In the genomic region with DNA sequence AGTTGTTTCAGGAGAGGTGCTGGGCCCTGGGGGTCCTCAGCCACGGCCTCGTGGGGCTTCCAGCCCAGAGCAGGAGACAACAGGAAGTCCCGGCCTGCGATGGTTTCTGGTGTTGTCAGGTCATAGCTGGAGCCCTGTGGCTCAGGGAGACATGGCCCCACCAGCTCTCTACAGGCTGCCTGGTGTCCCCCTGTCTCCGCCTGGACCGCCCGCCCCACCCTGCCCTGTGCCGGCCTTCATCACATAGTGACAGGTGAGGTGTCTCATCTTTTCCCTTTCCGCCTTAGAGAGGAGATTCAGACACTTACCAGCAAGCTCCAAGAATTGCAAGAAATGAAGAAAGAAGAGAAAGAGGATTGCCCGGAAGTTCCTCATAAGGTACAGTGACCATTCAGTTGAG, we compare ENCODE assay signal across 18 cellular contexts. TPM values are rescaled to one million over a fixed set of nuclear protein-coding genes. Genes with fewer than 3 reads are reported as not detected.
DNase-seq lines count a peak whose midpoint lies in the region; ATAC-seq lines count a peak whose summit lies in the region.
"Had no signal": no experiment of that assay in that cellular context is flagged by ENCODE, and none has a peak within 500 bp of the region (broad histone marks: within the 10 kb centered on the region; RNA-seq: fewer than 3 reads in every experiment).

No MANE protein-coding gene starts in this region.

- CTCF ChIA-PET in activated CD4-positive, alpha-beta T cell treated with anti-CD3 and anti-CD28 coated beads, Interleukin-2, amount 10 ng/mL, durations not matched to agents 7 days and 5 days (lab: Charles Lee), result interaction anchor here (1.1 to 1.4 kb wide), 2 partner anchors 9 kb away, joined by 3 read pairs; no protein-coding TSS in a partner anchor

- H3K36me3 Mint-ChIP-seq in activated CD4-positive, alpha-beta T cell treated with anti-CD3 and anti-CD28 coated beads, Interleukin-2, amount 10 ng/mL, durations not matched to agents 7 days and 5 days (ENCODE audit: low read depth), result no peaks in the 10 kb centered on the region
- H3K36me3 Mint-ChIP-seq in CD4-positive, CD25-positive, alpha-beta regulatory T cell, result peaks cover 17% of the 10 kb centered on the region

- no peak overlapping the region for H3K23ac ChIP-seq in neuronal stem cell (ENCODE audit: low read depth, low read length, poor library complexity)

- peak overlapping the region; percentile 37 for H3K9ac ChIP-seq in neuronal stem cell (ENCODE audit: low read depth, low read length, poor library complexity)

- no peak overlapping the region for H4K91ac ChIP-seq in neuronal stem cell (ENCODE audit: low read depth, low read length, poor library complexity)

- no peak overlapping the region for H3K27ac ChIP-seq in CD4-positive, CD25-positive, alpha-beta regulatory T cell (ENCODE audit: insufficient read depth, low read length, poor library complexity, severe bottlenecking)
- no peak overlapping the region for H3K27ac ChIP-seq in neuronal stem cell (replicated peaks; ENCODE audit: low read length)
- H3K27ac ChIP-seq: 22Rv1, A549, C4-2B had no signal

- no peak for ATAC-seq in CD4-positive, CD25-positive, alpha-beta regulatory T cell (ENCODE audit: low read depth in 2 of 2)
- no peak for ATAC-seq in GM19023 (IDR thresholded peaks at IDR 0.05; ENCODE audit: unreplicated experiment)
- ATAC-seq: A549; CD8-positive, alpha-beta T cell had no signal

- H3K79me1 ChIP-seq in neuronal stem cell (ENCODE audit: low read depth, low read length), result no peaks in the 10 kb centered on the region

- H3K18ac ChIP-seq in neuronal stem cell (ENCODE audit: low read length), result no peak overlapping the region

- no peaks in the 10 kb centered on the region for H3K9me3 ChIP-seq in CD4-positive, CD25-positive, alpha-beta regulatory T cell (ENCODE audit: control insufficient read depth in 2 of 2, low read length in 2 of 2)
- no peaks in the 10 kb centered on the region for H3K9me3 ChIP-seq in neuronal stem cell (replicated peaks in 1 of 2; ENCODE audit: control insufficient read depth in 2 of 2, insufficient read depth in 1 of 2, low read depth in 1 of 2, low read length in 2 of 2)
- H3K9me3 ChIP-seq: A549, Caco-2 had no signal

- H3K4me1 ChIP-seq in CD4-positive, CD25-positive, alpha-beta regulatory T cell (ENCODE audit: control insufficient read depth, insufficient read depth, low read length, poor library complexity, severe bottlenecking), result no peaks in the 10 kb centered on the region
- H3K4me1 ChIP-seq in neuronal stem cell (ENCODE audit: control insufficient read depth in 2 of 2, insufficient read depth in 1 of 2, low read depth in 1 of 2, low read length in 2 of 2), result no peaks in the 10 kb centered on the region
- H3K4me1 ChIP-seq: A549, Caco-2 had no signal

- H3K4me3 Mint-ChIP-seq in activated CD4-positive, alpha-beta T cell treated with anti-CD3 and anti-CD28 coated beads, Interleukin-2, amount 10 ng/mL, durations not matched to agents 7 days and 5 days, result no peak overlapping the region
- H3K4me3 Mint-ChIP-seq in CD4-positive, CD25-positive, alpha-beta regulatory T cell, result no peak overlapping the region
- H3K4me3 Mint-ChIP-seq: B cell; CD4-positive, alpha-beta T cell; CD8-positive, alpha-beta T cell had no signal

- no peak overlapping the region for H2AK5ac ChIP-seq in neuronal stem cell (ENCODE audit: low read depth, low read length)

- H2BK12ac ChIP-seq in neuronal stem cell (ENCODE audit: low read length), result no peak overlapping the region

- H3K4me1 Mint-ChIP-seq in activated CD4-positive, alpha-beta T cell treated with anti-CD3 and anti-CD28 coated beads, Interleukin-2, amount 10 ng/mL, durations not matched to agents 7 days and 5 days, result no peaks in the 10 kb centered on the region
- no peaks in the 10 kb centered on the region for H3K4me1 Mint-ChIP-seq in CD4-positive, CD25-positive, alpha-beta regulatory T cell

- no peak for DNase-seq in activated CD4-positive, alpha-beta T cell treated with anti-CD3 and anti-CD28 coated beads, Interleukin-2, amount 10 ng/mL, durations not matched to agents 7 days and 5 days
- no peak for DNase-seq in activated CD4-positive, alpha-beta T cell treated with anti-CD3 and anti-CD28 coated beads for 1 hour
- DNase-seq in CD4-positive, CD25-positive, alpha-beta regulatory T cell, result no peak
- no peak for DNase-seq in neuronal stem cell (ENCODE audit: low spot score)
- no peak for DNase-seq in NAMALWA (ENCODE audit: low spot score)
- no peak for DNase-seq in cortex of kidney (lab: John Stamatoyannopoulos, UW)
- DNase-seq: AML-193; Caco-2; Calu3; CD4-positive, alpha-beta T cell; CD8-positive, alpha-beta T cell; DMS79 treated with DMSO at 0.1 percent for 48 hours; GF-D8 had no signal

- no peak overlapping the region for H3K4me3 ChIP-seq in CD4-positive, CD25-positive, alpha-beta regulatory T cell (ENCODE audit: low read depth, low read length)
- no peak overlapping the region for H3K4me3 ChIP-seq in neuronal stem cell (ENCODE audit: low read length in 2 of 2)
- H3K4me3 ChIP-seq: A549 had no signal

- H3K27me3 ChIP-seq in CD4-positive, CD25-positive, alpha-beta regulatory T cell (ENCODE audit: control insufficient read depth, insufficient read depth, low read length), result no peaks in the 10 kb centered on the region
- no peaks in the 10 kb centered on the region for H3K27me3 ChIP-seq in neuronal stem cell (ENCODE audit: control insufficient read depth in 3 of 3, insufficient read depth in 3 of 3, low read depth in 1 of 3, low read length in 3 of 3)

- H3K4me2 ChIP-seq in neuronal stem cell (ENCODE audit: insufficient read depth, low read length, poor library complexity, severe bottlenecking), result no peak overlapping the region
- H3K4me2 ChIP-seq: A549 had no signal

- WGBS in neuronal stem cell (ENCODE audit: extremely low coverage in 2 of 2, insufficient read length in 2 of 2, insufficient replicate concordance in 1 of 2), 2 donors, result no CpG with 5 or more reads among the region's 10 CpGs

- no peak overlapping the region for H3K4ac ChIP-seq in neuronal stem cell (ENCODE audit: low read length)

- no peak overlapping the region for H3K14ac ChIP-seq in neuronal stem cell (ENCODE audit: low read length)

- H3K27me3 Mint-ChIP-seq in activated CD4-positive, alpha-beta T cell treated with anti-CD3 and anti-CD28 coated beads, Interleukin-2, amount 10 ng/mL, durations not matched to agents 7 days and 5 days, result no peaks in the 10 kb centered on the region
- H3K27me3 Mint-ChIP-seq in CD4-positive, CD25-positive, alpha-beta regulatory T cell, result no peaks in the 10 kb centered on the region
- H3K27me3 Mint-ChIP-seq: B cell; CD4-positive, alpha-beta T cell had no signal

- POLR2A ChIA-PET in activated CD4-positive, alpha-beta T cell treated with anti-CD3 and anti-CD28 coated beads, Interleukin-2, amount 10 ng/mL, durations not matched to agents 7 days and 5 days (lab: Charles Lee), result no interaction called here

- no peaks in the 10 kb centered on the region for H3K36me3 ChIP-seq in CD4-positive, CD25-positive, alpha-beta regulatory T cell (ENCODE audit: control insufficient read depth, insufficient read depth, low read length)
- H3K36me3 ChIP-seq in neuronal stem cell (replicated peaks in 1 of 2; ENCODE audit: control insufficient read depth in 2 of 2, insufficient read depth in 2 of 2, low read length in 2 of 2), result peaks cover 10 to 75% of the 10 kb centered on the region in 2 donors

- H4K8ac ChIP-seq in neuronal stem cell (ENCODE audit: low read depth, low read length), result no peak overlapping the region

- H3K27ac Mint-ChIP-seq in activated CD4-positive, alpha-beta T cell treated with anti-CD3 and anti-CD28 coated beads, Interleukin-2, amount 10 ng/mL, durations not matched to agents 7 days and 5 days, result peak overlapping the region; percentile 21
- peak overlapping the region in 2 of 3 donors; percentile 51 to 81 for H3K27ac Mint-ChIP-seq in CD4-positive, CD25-positive, alpha-beta regulatory T cell
- H3K27ac Mint-ChIP-seq: B cell; CD4-positive, alpha-beta T cell; CD8-positive, alpha-beta T cell had no signal

- H2BK5ac ChIP-seq in neuronal stem cell (ENCODE audit: low read length), result no peak overlapping the region

- H2BK120ac ChIP-seq in neuronal stem cell (ENCODE audit: low read depth, low read length), result no peak overlapping the region

- H2AFZ ChIP-seq in neuronal stem cell (ENCODE audit: low read length), result no peak overlapping the region

- H3K9me3 Mint-ChIP-seq in activated CD4-positive, alpha-beta T cell treated with anti-CD3 and anti-CD28 coated beads, Interleukin-2, amount 10 ng/mL, durations not matched to agents 7 days and 5 days, result no peaks in the 10 kb centered on the region
- no peaks in the 10 kb centered on the region for H3K9me3 Mint-ChIP-seq in CD4-positive, CD25-positive, alpha-beta regulatory T cell
- H3K9me3 Mint-ChIP-seq: CD4-positive, alpha-beta T cell; CD8-positive, alpha-beta T cell had no signal

- H2BK15ac ChIP-seq in neuronal stem cell (ENCODE audit: low read length), result no peak overlapping the region

RNA-seq across cellular contexts. Expression of a gene that starts 35.8 kb away (rescaled TPM):
- 10 to 100 TPM; 13.8 to 15.5 TPM for total RNA-seq in activated CD4-positive, alpha-beta T cell treated with anti-CD3 and anti-CD28 coated beads, Interleukin-2, amount 10 ng/mL, durations not matched to agents 7 days and 5 days
- total RNA-seq in CD4-positive, CD25-positive, alpha-beta regulatory T cell, result 6.6 TPM
- polyA plus RNA-seq in CD4-positive, CD25-positive, alpha-beta regulatory T cell, result 1 to 10 TPM in 1 of 4 donors, under 1 TPM in 3; 0.69 to 1.5 (median 0.91) TPM
- 10.4 TPM for polyA plus RNA-seq in neuronal stem cell (2013, experiment 1 of 2)
- polyA plus RNA-seq in neuronal stem cell (2013, experiment 2 of 2), result 10.3 TPM

RNA-seq across cellular contexts. Expression of a gene that starts 37.2 kb away (rescaled TPM):
- total RNA-seq in activated CD4-positive, alpha-beta T cell treated with anti-CD3 and anti-CD28 coated beads, Interleukin-2, amount 10 ng/mL, durations not matched to agents 7 days and 5 days, result 10 to 100 TPM; 17.2 to 19.7 TPM
- total RNA-seq in CD4-positive, CD25-positive, alpha-beta regulatory T cell, result 20.0 TPM
- polyA plus RNA-seq in CD4-positive, CD25-positive, alpha-beta regulatory T cell, result 1 to 10 TPM in 3 of 4 donors, under 1 TPM in 1; 0.56 to 1.6 (median 1.2) TPM
- 136 TPM for polyA plus RNA-seq in neuronal stem cell (2013, experiment 1 of 2)
- 133 TPM for polyA plus RNA-seq in neuronal stem cell (2013, experiment 2 of 2)

RNA-seq across cellular contexts. Expression of a gene that starts 39.3 kb away (rescaled TPM):
- total RNA-seq in activated CD4-positive, alpha-beta T cell treated with anti-CD3 and anti-CD28 coated beads, Interleukin-2, amount 10 ng/mL, durations not matched to agents 7 days and 5 days, result 10 to 100 TPM; 40.0 to 43.9 TPM
- total RNA-seq in CD4-positive, CD25-positive, alpha-beta regulatory T cell, result 24.6 TPM
- 10 to 100 TPM; 21.4 to 36.6 (median 32.1) TPM for polyA plus RNA-seq in CD4-positive, CD25-positive, alpha-beta regulatory T cell
- polyA plus RNA-seq in neuronal stem cell (2013, experiment 1 of 2), result 18.7 TPM
- polyA plus RNA-seq in neuronal stem cell (2013, experiment 2 of 2), result 18.1 TPM
